Comparison of ENCODE assay signal across 8 cellular contexts in the genomic region with DNA sequence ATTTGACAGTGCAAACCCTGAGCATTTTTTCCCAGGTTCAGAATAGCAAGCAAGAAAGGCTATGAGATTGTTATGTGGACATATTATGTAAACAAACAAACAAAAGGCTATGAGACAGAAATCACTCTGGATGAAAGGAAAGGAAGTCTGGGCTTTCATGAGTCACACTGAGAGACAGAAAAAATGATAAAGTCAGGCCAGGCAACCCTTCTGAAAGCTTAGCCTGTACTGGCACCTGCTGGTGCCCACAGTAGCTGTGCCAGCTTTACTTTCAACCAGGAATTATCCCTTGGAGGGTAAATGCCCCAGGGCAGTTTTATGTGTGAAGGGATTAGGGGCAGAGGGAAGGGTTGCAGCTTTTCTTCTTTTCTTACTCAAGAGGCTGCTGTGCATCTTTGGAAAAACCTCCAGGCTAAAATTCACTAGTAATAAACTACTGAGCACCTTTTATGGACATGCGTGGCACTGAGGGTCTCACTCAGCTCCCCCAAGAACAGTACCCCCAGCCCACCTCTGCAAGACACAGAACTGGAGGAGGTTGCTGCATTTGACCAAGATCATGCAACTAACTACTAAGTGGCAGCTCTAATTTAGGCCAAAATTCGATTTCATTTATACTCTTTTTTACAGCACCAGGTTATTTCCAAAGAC. TPM values are rescaled to one million over a fixed set of nuclear protein-coding genes. Genes with fewer than 3 reads are reported as not detected.
DNase-seq lines count a peak whose midpoint lies in the region; ATAC-seq, FAIRE-seq and TF ChIP-seq lines count a peak whose summit lies in the region.
"Had no signal": no experiment of that assay in that cellular context is flagged by ENCODE, and none has a peak within 500 bp of the region (broad histone marks: within the 10 kb centered on the region; RNA-seq: fewer than 3 reads in every experiment).

No MANE protein-coding gene starts in this region.

- no peaks in the 10 kb centered on the region for H3K79me2 ChIP-seq in endothelial cell of umbilical vein (ENCODE audit: control insufficient read depth, insufficient read depth, low read length)

- TF ChIP-seq CTCF in endothelial cell of umbilical vein (IDR thresholded peaks at IDR 0.05; ENCODE audit: extremely low read depth in 1 of 2, insufficient read depth in 1 of 2, low read depth in 1 of 2, low read length in 2 of 2), result peak; percentile 38 to 64
- TF ChIP-seq CTCF in omental fat pad (IDR thresholded peaks at IDR 0.05), result no peak

- H3K4me3 ChIP-seq in endothelial cell of umbilical vein (replicated peaks in 1 of 3; ENCODE audit: insufficient read depth in 1 of 3, low read depth in 1 of 3, low read length in 3 of 3), result no peak overlapping the region

- H3K9ac ChIP-seq in endothelial cell of umbilical vein (replicated peaks; ENCODE audit: extremely low read depth, insufficient read depth, low read length), result no peak overlapping the region

- H3K27me3 ChIP-seq in endothelial cell of umbilical vein (ENCODE audit: control insufficient read depth in 2 of 2, insufficient read depth in 2 of 2, low read length in 2 of 2), result no peaks in the 10 kb centered on the region

- BruUV-seq in endothelial cell of umbilical vein (replicated peaks; lab: Mats Ljungman, UMichigan), result no TSS peak

- FAIRE-seq in endothelial cell of umbilical vein (lab: Jason Lieb, UNC), result peak; percentile 91

- H4K20me1 ChIP-seq in endothelial cell of umbilical vein (replicated peaks; ENCODE audit: control insufficient read depth, extremely low read depth, insufficient read depth, low read length), result no peaks in the 10 kb centered on the region

- TF ChIP-seq POLR2A in endothelial cell of umbilical vein (IDR thresholded peaks at IDR 0.05; ENCODE audit: low read depth, low read length), result no peak

- no peak overlapping the region for H3K4me2 ChIP-seq in endothelial cell of umbilical vein (ENCODE audit: insufficient read depth, low read length)

- no peak overlapping the region for H3K27ac ChIP-seq in endothelial cell of umbilical vein (ENCODE audit: insufficient read depth, low read depth, low read length)

- POLR2A ChIA-PET in endothelial cell of umbilical vein (lab: Charles Lee), result no interaction called here

- H3K9me1 ChIP-seq in endothelial cell of umbilical vein (replicated peaks; ENCODE audit: control insufficient read depth, extremely low read depth, insufficient read depth, low read length), result no peaks in the 10 kb centered on the region

- dilution Hi-C loops in endothelial cell of umbilical vein (cut with MboI; ENCODE audit: extremely low pct_ligation_motif_present, low sequenced_read_pairs), result no loop called here

- intact Hi-C loops in endothelial cell of umbilical vein (cut with micrococcal nuclease), result loop anchor here (1.0 to 5.0 kb wide), 2 partner anchors 247 to 346 kb away; no protein-coding TSS in a partner anchor

- CTCF ChIA-PET in endothelial cell of umbilical vein (lab: Charles Lee), result interaction anchor here (0.7 to 2.4 kb wide), 16 partner anchors 9 to 1392 kb away, joined by 3 to 14 read pairs (median 6); no protein-coding TSS in a partner anchor

- H3K4me1 ChIP-seq in endothelial cell of umbilical vein (ENCODE audit: control insufficient read depth, extremely low read depth, insufficient read depth, low read length), result peaks cover 4% of the 10 kb centered on the region

- peak; percentile 65 for DNase-seq in H4 (ENCODE audit: low spot score)
- DNase-seq in NCI-H226, result peak; percentile 62
- peak; percentile 75 for DNase-seq in endothelial cell of umbilical vein (ENCODE audit: low read depth, low spot score)
- DNase-seq in omental fat pad (ENCODE audit: low spot score), result no peak

- no peaks in the 10 kb centered on the region for H3K36me3 ChIP-seq in endothelial cell of umbilical vein (ENCODE audit: control insufficient read depth in 2 of 2, extremely low read depth in 1 of 2, insufficient read depth in 2 of 2, low read length in 2 of 2)

- H2AFZ ChIP-seq in endothelial cell of umbilical vein (ENCODE audit: low read depth, low read length), result no peak overlapping the region

- no peaks in the 10 kb centered on the region for H3K9me3 ChIP-seq in endothelial cell of umbilical vein (replicated peaks; ENCODE audit: control insufficient read depth, insufficient read depth, low read length)

- peak; percentile 70 for ATAC-seq in omental fat pad (ENCODE audit: low FRiP score)
- ATAC-seq in HG02610 (IDR thresholded peaks at IDR 0.05; ENCODE audit: unreplicated experiment), result no peak
- ATAC-seq in HG02981 (IDR thresholded peaks at IDR 0.05; ENCODE audit: unreplicated experiment), result no peak
- no peak for ATAC-seq in HG02885 (IDR thresholded peaks at IDR 0.05; ENCODE audit: poor library complexity, unreplicated experiment)

TF ChIP-seq in endothelial cell of umbilical vein, 7 proteins besides CTCF, POLR2A, EP300 and RAD21:
- TF ChIP-seq POLR2AphosphoS5 (IDR thresholded peaks at IDR 0.05; ENCODE audit: insufficient read depth, low read depth, low read length) (no peak), MYC (IDR thresholded peaks at IDR 0.05; ENCODE audit: low read depth, low read length) (no peak), EZH2 (IDR thresholded peaks at IDR 0.05; ENCODE audit: borderline replicate concordance, low read depth, low read length, severe bottlenecking) (no peak), GATA2 (IDR thresholded peaks at IDR 0.05; ENCODE audit: insufficient read depth, insufficient read length, low read depth, low read length) (peak; percentile 16), FOS (IDR thresholded peaks at IDR 0.05; ENCODE audit: borderline replicate concordance, insufficient read depth, low read length) (peak; percentile 68), JUN (IDR thresholded peaks at IDR 0.05; ENCODE audit: borderline replicate concordance, insufficient read depth, insufficient read length, low read depth) (peak; percentile 51)
TF ChIP-seq in endothelial cell of umbilical vein: peak in this region for 3.

RNA-seq across cellular contexts. Expression of a gene that starts 41.7 kb away (rescaled TPM):
- not detected in 2 replicates for total RNA-seq in H4 (2014; rRNA removed; shearing (Covaris generic))
- not detected in 2 replicates for total RNA-seq in endothelial cell of umbilical vein
- 0.05 TPM in 1 of 2 replicates, not detected in the other for polyA plus RNA-seq in endothelial cell of umbilical vein
- not detected in 2 replicates for polyA plus RNA-seq in endothelial cell of umbilical vein (2011; cell fraction: cytosol; rRNA removed)
- 0.08 and 0.14 TPM in 2 replicates for polyA plus RNA-seq in endothelial cell of umbilical vein (2011; cell fraction: nucleus; rRNA removed)
- not detected in 2 replicates for polyA plus RNA-seq in endothelial cell of umbilical vein (2012)
- not detected in 2 replicates for polyA minus RNA-seq in endothelial cell of umbilical vein
- polyA minus RNA-seq in endothelial cell of umbilical vein (2011; cell fraction: cytosol; rRNA and poly(A)+ RNA removed), result not detected
- not detected in 2 replicates for polyA minus RNA-seq in endothelial cell of umbilical vein (2011; cell fraction: nucleus; rRNA and poly(A)+ RNA removed)
- total RNA-seq in omental fat pad, result under 1 TPM in 1 of 4 donors, not detected in 3; 0.32 TPM
- total RNA-seq: neural crest cell had no signal

RNA-seq across cellular contexts. Expression of a gene that starts 48.0 kb away (rescaled TPM):
- not detected in 2 replicates for total RNA-seq in H4 (2014; rRNA removed; shearing (Covaris generic))
- not detected in 2 replicates for total RNA-seq in endothelial cell of umbilical vein
- polyA plus RNA-seq in endothelial cell of umbilical vein, result not detected in 2 replicates
- not detected in 2 replicates for polyA plus RNA-seq in endothelial cell of umbilical vein (2011; cell fraction: cytosol; rRNA removed)
- not detected in 2 replicates for polyA plus RNA-seq in endothelial cell of umbilical vein (2011; cell fraction: nucleus; rRNA removed)
- not detected in 2 replicates for polyA plus RNA-seq in endothelial cell of umbilical vein (2012)
- not detected in 2 replicates for polyA minus RNA-seq in endothelial cell of umbilical vein
- not detected for polyA minus RNA-seq in endothelial cell of umbilical vein (2011; cell fraction: cytosol; rRNA and poly(A)+ RNA removed)
- not detected in 2 replicates for polyA minus RNA-seq in endothelial cell of umbilical vein (2011; cell fraction: nucleus; rRNA and poly(A)+ RNA removed)
- total RNA-seq in omental fat pad, result not detected
- total RNA-seq: neural crest cell had no signal

Comparison
In these comparisons a context has a peak if more than half of its experiments do, and no peak if none do; other contexts are left out.
1. CTCF ChIP-seq: peak in endothelial cell of umbilical vein (2 of 2); none in omental fat pad (0 of 3).